12 cellular contexts compared by ENCODE assay signal in genomic region chr14:61474021-61474420, GRCh38.
DNase-seq lines count a peak whose midpoint lies in the region; ATAC-seq and TF ChIP-seq lines count a peak whose summit lies in the region.
"Had no signal": no experiment of that assay in that cellular context is flagged by ENCODE, and none has a peak within 500 bp of the region (broad histone marks: within the 10 kb centered on the region; RNA-seq: fewer than 3 reads in every experiment).

No MANE protein-coding gene starts in this region.

- H3K27me3 Mint-ChIP-seq in T-helper 1 cell treated with Interleukin-12 subunit alpha and Interleukin-12 subunit beta and Interleukin-4 antibody, amounts not matched to agents 30 μg/mL and 1 μg/mL, for 36 hours (ENCODE audit: low read depth): no peaks in the 10 kb centered on the region
- H3K27me3 Mint-ChIP-seq in immature natural killer cell (ENCODE audit: low read depth in 3 of 3): peaks cover 30 to 67% (median 55%) of the 10 kb centered on the region in 3 donors
- H3K27me3 Mint-ChIP-seq: dendritic cell treated with granulocyte-macrophage colony-stimulating factor and Interleukin-4, amounts not matched to agents 40 ng/mL and 50 ng/mL, for 4 days had no signal

- H3K9me3 ChIP-seq in right atrium auricular region: no peaks in the 10 kb centered on the region
- H3K9me3 ChIP-seq in vagina: no peaks in the 10 kb centered on the region

- peak overlapping the region; percentile 87 for H3K27ac Mint-ChIP-seq in T-helper 1 cell treated with Interleukin-12 subunit alpha and Interleukin-12 subunit beta and Interleukin-4 antibody, amounts not matched to agents 30 μg/mL and 1 μg/mL, for 36 hours
- peak overlapping the region in 5 of 6 donors; percentile 91 to 97 (median 95) for H3K27ac Mint-ChIP-seq in immature natural killer cell

- H3K4me3 Mint-ChIP-seq in T-helper 1 cell treated with Interleukin-12 subunit alpha and Interleukin-12 subunit beta and Interleukin-4 antibody, amounts not matched to agents 30 μg/mL and 1 μg/mL, for 36 hours: peak overlapping the region; percentile 36
- H3K4me3 Mint-ChIP-seq in immature natural killer cell: peak overlapping the region; percentile 49 to 79 (median 53)
- H3K4me3 Mint-ChIP-seq: dendritic cell treated with granulocyte-macrophage colony-stimulating factor and Interleukin-4, amounts not matched to agents 40 ng/mL and 50 ng/mL, for 4 days had no signal

- H3K36me3 ChIP-seq in right atrium auricular region (no peaks in the 10 kb centered on the region), vagina (no peaks in the 10 kb centered on the region)

- H3K4me1 ChIP-seq in right atrium auricular region (peaks cover 0 to 94% of the 10 kb centered on the region in 2 donors), vagina (peaks cover 80% of the 10 kb centered on the region)

- no peak for DNase-seq in right atrium auricular region (ENCODE audit: low spot score)
- no peak for DNase-seq in Right ventricle myocardium superior
- DNase-seq in immature natural killer cell: no peak
- no peak for DNase-seq in vagina (ENCODE audit: extremely low spot score in 2 of 2)
- DNase-seq: foreskin melanocyte, NCI-H1417, NCI-H524 had no signal

- H3K9me3 Mint-ChIP-seq in T-helper 1 cell treated with Interleukin-12 subunit alpha and Interleukin-12 subunit beta and Interleukin-4 antibody, amounts not matched to agents 30 μg/mL and 1 μg/mL, for 36 hours: no peaks in the 10 kb centered on the region
- H3K9me3 Mint-ChIP-seq in immature natural killer cell: no peaks in the 10 kb centered on the region
- H3K9me3 Mint-ChIP-seq: dendritic cell treated with granulocyte-macrophage colony-stimulating factor and Interleukin-4, amounts not matched to agents 40 ng/mL and 50 ng/mL, for 4 days had no signal

- H3K4me3 ChIP-seq in right atrium auricular region (no peak overlapping the region), vagina (no peak overlapping the region)

- H3K4me1 Mint-ChIP-seq in T-helper 1 cell treated with Interleukin-12 subunit alpha and Interleukin-12 subunit beta and Interleukin-4 antibody, amounts not matched to agents 30 μg/mL and 1 μg/mL, for 36 hours (ENCODE audit: low read depth): peaks cover 88% of the 10 kb centered on the region
- peaks cover 95 to 100% of the 10 kb centered on the region in 2 donors for H3K4me1 Mint-ChIP-seq in immature natural killer cell

- H3K27me3 ChIP-seq in right atrium auricular region (no peaks in the 10 kb centered on the region), vagina (no peaks in the 10 kb centered on the region)

- TF ChIP-seq CTCF in right atrium auricular region (IDR thresholded peaks at IDR 0.05) (no peak), vagina (IDR thresholded peaks at IDR 0.05) (no peak)

- TF ChIP-seq POLR2A in vagina (IDR thresholded peaks at IDR 0.05): no peak

- ATAC-seq in Right ventricle myocardium superior (ENCODE audit: poor library complexity) (no peak), GM21529 (IDR thresholded peaks at IDR 0.05; ENCODE audit: unreplicated experiment) (no peak), HG02852 (IDR thresholded peaks at IDR 0.05; ENCODE audit: unreplicated experiment) (no peak), GM21360 (IDR thresholded peaks at IDR 0.05; ENCODE audit: unreplicated experiment) (no peak)

- peaks cover 35% of the 10 kb centered on the region for H3K36me3 Mint-ChIP-seq in T-helper 1 cell treated with Interleukin-12 subunit alpha and Interleukin-12 subunit beta and Interleukin-4 antibody, amounts not matched to agents 30 μg/mL and 1 μg/mL, for 36 hours (ENCODE audit: low read depth)
- H3K36me3 Mint-ChIP-seq in immature natural killer cell: peaks cover 17 to 26% (median 21%) of the 10 kb centered on the region in 3 donors

- intact Hi-C loops in Right ventricle myocardium superior (cut with DNase I): loop anchor here (10.0 kb wide), 1 partner anchor 51 kb away; no protein-coding TSS in a partner anchor
- intact Hi-C loops in vagina (cut with DNase I): no loop called here

- peak overlapping the region; percentile 82 to 83 for H3K27ac ChIP-seq in right atrium auricular region
- peak overlapping the region; percentile 88 for H3K27ac ChIP-seq in vagina
